Comparison of ENCODE assay signal across 18 cellular contexts in the genomic region with DNA sequence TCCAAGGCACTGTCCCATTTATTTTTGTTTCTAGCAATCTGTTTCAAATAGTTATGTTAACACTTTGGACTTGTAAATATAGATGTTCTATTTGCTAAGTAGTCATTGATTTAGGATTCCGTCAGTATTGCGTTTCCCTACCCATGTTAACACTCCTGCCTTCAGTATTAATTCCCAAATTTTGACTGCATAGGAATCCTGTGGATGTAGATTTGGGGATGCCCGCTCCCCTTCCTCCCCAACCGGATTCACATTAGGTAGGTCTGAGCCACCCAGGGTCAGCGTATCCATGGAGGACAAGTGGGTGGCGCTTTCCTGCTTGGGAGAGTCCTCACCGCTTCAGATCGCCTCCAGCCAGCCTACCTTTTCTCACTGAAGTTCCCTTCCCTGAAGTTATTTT. TPM values are rescaled to one million over a fixed set of nuclear protein-coding genes. Genes with fewer than 3 reads are reported as not detected.
A peak's percentile ranks its signal among the peaks of the same experiment; 100 is the strongest.
DNase-seq lines count a peak whose midpoint lies in the region; ATAC-seq and TF ChIP-seq lines count a peak whose summit lies in the region.
"Had no signal": no experiment of that assay in that cellular context is flagged by ENCODE, and none has a peak within 500 bp of the region (broad histone marks: within the 10 kb centered on the region; RNA-seq: fewer than 3 reads in every experiment).

No MANE protein-coding gene starts in this region.

- no peak overlapping the region for H2BK15ac ChIP-seq in mesenchymal stem cell (ENCODE audit: low read depth, poor library complexity, severe bottlenecking)

- no peak overlapping the region for H3K4me2 ChIP-seq in mesenchymal stem cell (ENCODE audit: low read length, poor library complexity, severe bottlenecking)

- no peak overlapping the region for H2AFZ ChIP-seq in mesenchymal stem cell (ENCODE audit: low read depth, low read length)

- no peak overlapping the region for H2BK120ac ChIP-seq in mesenchymal stem cell (ENCODE audit: low read depth, low read length)

- no peak for ATAC-seq in activated CD8-positive, alpha-beta T cell treated with anti-CD3 and anti-CD28 coated beads for 36 hours
- no peak for ATAC-seq in activated CD8-positive, alpha-beta T cell treated with anti-CD3 and anti-CD28 coated beads, Interleukin-2, amount 10 ng/mL, durations not matched to agents 7 days and 5 days
- no peak for ATAC-seq in body of pancreas
- ATAC-seq: PC-3 had no signal

- H3K9ac ChIP-seq in mesenchymal stem cell (ENCODE audit: low read length): no peak overlapping the region
- H3K9ac ChIP-seq in stomach smooth muscle (ENCODE audit: low read length in 2 of 2): no peak overlapping the region

- H3K4me1 ChIP-seq in body of pancreas (peaks cover 37% of the 10 kb centered on the region), mesenchymal stem cell (ENCODE audit: control insufficient read depth, insufficient read depth, low read depth, low read length) (peaks cover 8% of the 10 kb centered on the region), stomach smooth muscle (ENCODE audit: control insufficient read depth, insufficient read depth, low read length) (peaks cover 7% of the 10 kb centered on the region), HAP-1 (peaks cover 6% of the 10 kb centered on the region)

- no peak overlapping the region for H3K23ac ChIP-seq in mesenchymal stem cell (ENCODE audit: low read length in 2 of 2)

- TF ChIP-seq POLR2A in body of pancreas (IDR thresholded peaks at IDR 0.05): no peak

- no peaks in the 10 kb centered on the region for H3K36me3 ChIP-seq in body of pancreas (replicated peaks in 1 of 2; ENCODE audit: insufficient read depth in 1 of 2, low read depth in 2 of 2)
- no peaks in the 10 kb centered on the region for H3K36me3 ChIP-seq in mesenchymal stem cell (ENCODE audit: control insufficient read depth in 1 of 2, insufficient read depth in 2 of 2, low read depth in 1 of 2, low read length in 2 of 2)
- no peaks in the 10 kb centered on the region for H3K36me3 ChIP-seq in stomach smooth muscle (ENCODE audit: control insufficient read depth in 2 of 2, insufficient read depth in 2 of 2, low read length in 2 of 2)
- no peaks in the 10 kb centered on the region for H3K36me3 ChIP-seq in HAP-1 (replicated peaks)

- H3K79me1 ChIP-seq in mesenchymal stem cell (replicated peaks; ENCODE audit: low read length, poor library complexity, severe bottlenecking): no peaks in the 10 kb centered on the region

- no peak overlapping the region for H3K18ac ChIP-seq in mesenchymal stem cell (ENCODE audit: low read depth in 1 of 2, low read length in 2 of 2)

- H3K4me3 ChIP-seq in body of pancreas: no peak overlapping the region
- no peak overlapping the region for H3K4me3 ChIP-seq in mesenchymal stem cell (ENCODE audit: insufficient read depth in 1 of 2, low read depth in 1 of 2, low read length in 2 of 2)
- no peak overlapping the region for H3K4me3 ChIP-seq in stomach smooth muscle (ENCODE audit: low read length in 2 of 2)
- no peak overlapping the region for H3K4me3 ChIP-seq in HAP-1

- H3K27ac ChIP-seq in body of pancreas (peak overlapping the region in 3 of 4 donors; percentile 63 to 89 (median 78)), mesenchymal stem cell (ENCODE audit: low read length, poor library complexity, severe bottlenecking) (no peak overlapping the region), stomach smooth muscle (ENCODE audit: low read length) (peak overlapping the region; percentile 31)
- H3K27ac ChIP-seq: RWPE1 had no signal

- H3K9me3 ChIP-seq in body of pancreas (peaks cover 0 to 6% (median 0%) of the 10 kb centered on the region in 3 donors), mesenchymal stem cell (ENCODE audit: control insufficient read depth, low read length) (no peaks in the 10 kb centered on the region), stomach smooth muscle (ENCODE audit: control insufficient read depth in 2 of 2, low read length in 2 of 2) (no peaks in the 10 kb centered on the region), HAP-1 (no peaks in the 10 kb centered on the region)

- H3K9me3 Mint-ChIP-seq in activated CD8-positive, alpha-beta T cell treated with anti-CD3 and anti-CD28 coated beads for 36 hours: no peaks in the 10 kb centered on the region
- H3K9me3 Mint-ChIP-seq in activated CD8-positive, alpha-beta T cell treated with anti-CD3 and anti-CD28 coated beads, Interleukin-2, amount 10 ng/mL, durations not matched to agents 7 days and 5 days (ENCODE audit: insufficient read depth): no peaks in the 10 kb centered on the region

- no peak overlapping the region for H4K91ac ChIP-seq in mesenchymal stem cell (ENCODE audit: low read length)

- POLR2A ChIA-PET in activated CD8-positive, alpha-beta T cell treated with anti-CD3 and anti-CD28 coated beads for 36 hours (lab: Charles Lee): no interaction called here
- POLR2A ChIA-PET in activated CD8-positive, alpha-beta T cell treated with anti-CD3 and anti-CD28 coated beads, Interleukin-2, amount 10 ng/mL, durations not matched to agents 7 days and 5 days (lab: Charles Lee): no interaction called here

- in situ Hi-C loops in HAP-1 (cut with MboI; ENCODE audit: low sequenced_read_pairs): no loop called here

- no peak overlapping the region for H3K4me3 Mint-ChIP-seq in activated CD8-positive, alpha-beta T cell treated with anti-CD3 and anti-CD28 coated beads for 36 hours
- no peak overlapping the region for H3K4me3 Mint-ChIP-seq in activated CD8-positive, alpha-beta T cell treated with anti-CD3 and anti-CD28 coated beads, Interleukin-2, amount 10 ng/mL, durations not matched to agents 7 days and 5 days

- H3K27me3 ChIP-seq in body of pancreas: no peaks in the 10 kb centered on the region
- H3K27me3 ChIP-seq in mesenchymal stem cell (ENCODE audit: control insufficient read depth in 1 of 2, insufficient read depth in 1 of 2, low read length in 2 of 2): no peaks in the 10 kb centered on the region
- no peaks in the 10 kb centered on the region for H3K27me3 ChIP-seq in stomach smooth muscle (ENCODE audit: control insufficient read depth in 1 of 2, insufficient read depth in 2 of 2, low read length in 2 of 2)
- no peaks in the 10 kb centered on the region; the same call in 1 of the 2 replicates for H3K27me3 ChIP-seq in HAP-1 (ENCODE audit: low read depth)

- H3K36me3 Mint-ChIP-seq in activated CD8-positive, alpha-beta T cell treated with anti-CD3 and anti-CD28 coated beads for 36 hours (ENCODE audit: low read depth): no peaks in the 10 kb centered on the region
- H3K36me3 Mint-ChIP-seq in activated CD8-positive, alpha-beta T cell treated with anti-CD3 and anti-CD28 coated beads, Interleukin-2, amount 10 ng/mL, durations not matched to agents 7 days and 5 days (ENCODE audit: low read depth): no peaks in the 10 kb centered on the region

- CTCF ChIA-PET in activated CD8-positive, alpha-beta T cell treated with anti-CD3 and anti-CD28 coated beads for 36 hours (lab: Charles Lee): no interaction called here
- CTCF ChIA-PET in activated CD8-positive, alpha-beta T cell treated with anti-CD3 and anti-CD28 coated beads, Interleukin-2, amount 10 ng/mL, durations not matched to agents 7 days and 5 days (lab: Charles Lee): no interaction called here

- no peak overlapping the region for H3K27ac Mint-ChIP-seq in activated CD8-positive, alpha-beta T cell treated with anti-CD3 and anti-CD28 coated beads for 36 hours
- H3K27ac Mint-ChIP-seq in activated CD8-positive, alpha-beta T cell treated with anti-CD3 and anti-CD28 coated beads, Interleukin-2, amount 10 ng/mL, durations not matched to agents 7 days and 5 days: no peak overlapping the region

- no peak overlapping the region for H2BK5ac ChIP-seq in mesenchymal stem cell (ENCODE audit: low read depth, low read length, poor library complexity, severe bottlenecking)

- intact Hi-C loops in activated CD8-positive, alpha-beta T cell treated with anti-CD3 and anti-CD28 coated beads for 36 hours (cut with micrococcal nuclease): no loop called here
- intact Hi-C loops in body of pancreas (cut with DNase I): no loop called here

- WGBS in body of pancreas, 2 donors: 79% methylated on average over 8 of the region's 8 CpGs
- WGBS in mesenchymal stem cell: 96% methylated on average over 7 of the region's 8 CpGs

- no peak for TF ChIP-seq CTCF in activated CD8-positive, alpha-beta T cell treated with anti-CD3 and anti-CD28 coated beads for 36 hours (IDR thresholded peaks at IDR 0.05)
- TF ChIP-seq CTCF in body of pancreas (IDR thresholded peaks at IDR 0.05): no peak

- H4K8ac ChIP-seq in mesenchymal stem cell (ENCODE audit: low read length): no peak overlapping the region

- no peak overlapping the region for H3K14ac ChIP-seq in mesenchymal stem cell (ENCODE audit: low read length in 2 of 2)

- peak overlapping the region; percentile 43 for H2AK5ac ChIP-seq in mesenchymal stem cell (ENCODE audit: low read length, severe bottlenecking)

- peaks cover 8% of the 10 kb centered on the region for H3K27me3 Mint-ChIP-seq in activated CD8-positive, alpha-beta T cell treated with anti-CD3 and anti-CD28 coated beads for 36 hours
- H3K27me3 Mint-ChIP-seq in activated CD8-positive, alpha-beta T cell treated with anti-CD3 and anti-CD28 coated beads, Interleukin-2, amount 10 ng/mL, durations not matched to agents 7 days and 5 days (ENCODE audit: low read depth): peaks cover 4% of the 10 kb centered on the region

- H2BK12ac ChIP-seq in mesenchymal stem cell (ENCODE audit: low read length in 2 of 2): no peak overlapping the region

- DNase-seq in activated CD8-positive, alpha-beta T cell treated with anti-CD3 and anti-CD28 coated beads for 36 hours: peak; percentile 2
- no peak for DNase-seq in activated CD8-positive, alpha-beta T cell treated with anti-CD3 and anti-CD28 coated beads, Interleukin-2, amount 10 ng/mL, durations not matched to agents 7 days and 5 days
- DNase-seq in body of pancreas (no peak), mesenchymal stem cell (no peak), AG08396 (ENCODE audit: low spot score) (no peak), HAP-1 (ENCODE audit: low spot score in 2 of 2) (no peak), activated gamma-delta T cell (lab: John Stamatoyannopoulos, UW) (no peak)
- DNase-seq: C1 segment of cervical spinal cord, EL, H7, MV-4-11, NCI-H1417, NCI-H1930, NCI-H446, NCI-H69, PC-3 had no signal

- H3K4me1 Mint-ChIP-seq in activated CD8-positive, alpha-beta T cell treated with anti-CD3 and anti-CD28 coated beads for 36 hours (ENCODE audit: low read depth): peaks cover 2% of the 10 kb centered on the region
- H3K4me1 Mint-ChIP-seq in activated CD8-positive, alpha-beta T cell treated with anti-CD3 and anti-CD28 coated beads, Interleukin-2, amount 10 ng/mL, durations not matched to agents 7 days and 5 days (ENCODE audit: low read depth): no peaks in the 10 kb centered on the region

- H3K4ac ChIP-seq in mesenchymal stem cell (ENCODE audit: low read depth in 1 of 2, low read length in 2 of 2): no peak overlapping the region

RNA-seq across cellular contexts. Expression of gene SORBS2, which starts 1.1 kb away (rescaled TPM):
- total RNA-seq in activated CD8-positive, alpha-beta T cell treated with anti-CD3 and anti-CD28 coated beads for 36 hours: not detected
- total RNA-seq in activated CD8-positive, alpha-beta T cell treated with anti-CD3 and anti-CD28 coated beads, Interleukin-2, amount 10 ng/mL, durations not matched to agents 7 days and 5 days: not detected
- total RNA-seq in body of pancreas: 100 to 1,000 TPM; 210 to 218 TPM
- 3.0 TPM for polyA plus RNA-seq in mesenchymal stem cell (2013, experiment 1 of 2)
- 4.4 TPM for polyA plus RNA-seq in mesenchymal stem cell (2013, experiment 2 of 2)

Comparison
In these comparisons a context has a peak if more than half of its experiments do, and no peak if none do; other contexts are left out.
1. RNA of gene SORBS2, which starts 1.1 kb away (total RNA-seq): 210 to 218 TPM in body of pancreas; not detected in activated CD8-positive, alpha-beta T cell treated with anti-CD3 and anti-CD28 coated beads for 36 hours and not detected in activated CD8-positive, alpha-beta T cell treated with anti-CD3 and anti-CD28 coated beads, Interleukin-2, amount 10 ng/mL, durations not matched to agents 7 days and 5 days; every median in the first group is over 100 times any median in the second.